ENCODE assay signal across 1 cellular context in the genomic region with DNA sequence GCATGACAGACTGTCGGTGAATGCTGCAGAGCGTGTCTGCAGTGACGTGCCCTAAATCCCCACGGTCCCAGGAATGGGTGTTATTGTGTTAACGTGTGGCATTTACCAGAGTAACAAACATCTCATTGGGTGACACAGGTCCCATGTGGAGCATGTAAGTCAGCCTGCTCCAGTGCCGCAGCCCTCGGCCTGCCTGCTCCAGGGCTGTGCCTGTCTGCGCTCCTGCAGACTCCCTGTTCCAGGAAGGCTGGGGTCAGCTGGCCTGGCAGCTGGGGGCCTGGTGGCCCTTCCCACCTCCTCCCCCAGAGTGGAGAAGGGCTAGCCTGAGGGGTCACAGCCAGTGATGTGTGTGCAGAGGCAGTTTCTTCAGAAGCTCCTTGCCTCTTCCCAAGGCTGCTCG.
TF ChIP-seq lines count a peak whose summit lies in the region.

No MANE protein-coding gene starts in this region.

TF ChIP-seq in H1, 55 proteins besides CTCF, POLR2A, EP300 and RAD21:
- TF ChIP-seq SIX5 (IDR thresholded peaks at IDR 0.05; ENCODE audit: low read depth, low read length) (no peak), TCF12 (IDR thresholded peaks at IDR 0.05; ENCODE audit: low read depth, low read length) (no peak)
